In genomic region chr13:42633495-42633894, GRCh38 we compare ENCODE assay signal across 1 cellular context.
A peak's percentile ranks its signal among the peaks of the same experiment; 100 is the strongest.
TF ChIP-seq lines count a peak whose summit lies in the region.

No MANE protein-coding gene starts in this region.

TF ChIP-seq in HEK293, 187 proteins besides CTCF, POLR2A, EP300 and RAD21 (continued from another document):
- TF ChIP-seq, protein P1, sequence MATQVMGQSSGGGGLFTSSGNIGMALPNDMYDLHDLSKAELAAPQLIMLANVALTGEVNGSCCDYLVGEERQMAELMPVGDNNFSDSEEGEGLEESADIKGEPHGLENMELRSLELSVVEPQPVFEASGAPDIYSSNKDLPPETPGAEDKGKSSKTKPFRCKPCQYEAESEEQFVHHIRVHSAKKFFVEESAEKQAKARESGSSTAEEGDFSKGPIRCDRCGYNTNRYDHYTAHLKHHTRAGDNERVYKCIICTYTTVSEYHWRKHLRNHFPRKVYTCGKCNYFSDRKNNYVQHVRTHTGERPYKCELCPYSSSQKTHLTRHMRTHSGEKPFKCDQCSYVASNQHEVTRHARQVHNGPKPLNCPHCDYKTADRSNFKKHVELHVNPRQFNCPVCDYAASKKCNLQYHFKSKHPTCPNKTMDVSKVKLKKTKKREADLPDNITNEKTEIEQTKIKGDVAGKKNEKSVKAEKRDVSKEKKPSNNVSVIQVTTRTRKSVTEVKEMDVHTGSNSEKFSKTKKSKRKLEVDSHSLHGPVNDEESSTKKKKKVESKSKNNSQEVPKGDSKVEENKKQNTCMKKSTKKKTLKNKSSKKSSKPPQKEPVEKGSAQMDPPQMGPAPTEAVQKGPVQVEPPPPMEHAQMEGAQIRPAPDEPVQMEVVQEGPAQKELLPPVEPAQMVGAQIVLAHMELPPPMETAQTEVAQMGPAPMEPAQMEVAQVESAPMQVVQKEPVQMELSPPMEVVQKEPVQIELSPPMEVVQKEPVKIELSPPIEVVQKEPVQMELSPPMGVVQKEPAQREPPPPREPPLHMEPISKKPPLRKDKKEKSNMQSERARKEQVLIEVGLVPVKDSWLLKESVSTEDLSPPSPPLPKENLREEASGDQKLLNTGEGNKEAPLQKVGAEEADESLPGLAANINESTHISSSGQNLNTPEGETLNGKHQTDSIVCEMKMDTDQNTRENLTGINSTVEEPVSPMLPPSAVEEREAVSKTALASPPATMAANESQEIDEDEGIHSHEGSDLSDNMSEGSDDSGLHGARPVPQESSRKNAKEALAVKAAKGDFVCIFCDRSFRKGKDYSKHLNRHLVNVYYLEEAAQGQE (tag by site-specific recombination; IDR thresholded peaks at IDR 0.05), result no peak
- TF ChIP-seq GLIS1 (tag by site-specific recombination; IDR thresholded peaks at IDR 0.05) (no peak), ZFP69B (tag by site-specific recombination; IDR thresholded peaks at IDR 0.05) (peak; percentile 57; the same call in 1 of the 2 replicates), ZBTB7A (tag by site-specific recombination; IDR thresholded peaks at IDR 0.05; ENCODE audit: low read depth) (no peak), ZNF398 (tag by site-specific recombination; IDR thresholded peaks at IDR 0.05) (0 out of 2 replicates have a peak, but pooled peaks have one; percentile 13), ZBTB21 (tag by site-specific recombination; IDR thresholded peaks at IDR 0.05) (no peak), ZNF184 (tag by site-specific recombination; IDR thresholded peaks at IDR 0.05) (no peak)
